1 cellular context compared by ENCODE assay signal in genomic region chr7:72924748-72925545, GRCh38.
A peak's percentile ranks its signal among the peaks of the same experiment; 100 is the strongest.
TF ChIP-seq lines count a peak whose summit lies in the region.

TSS of gene POM121 (plus strand) at chr7:72925095. CDS start at chr7:72925122, 27 bp downstream.

TF ChIP-seq in K562, 482 proteins besides CTCF, POLR2A, EP300 and RAD21 (continued from another document):
- TF ChIP-seq PRDM10 (IDR thresholded peaks at IDR 0.05; ENCODE audit: partially characterized antibody): no peak
- TF ChIP-seq DIDO1 (tag; IDR thresholded peaks at IDR 0.05; ENCODE audit: low read depth): peak; percentile 46; the same call in 1 of the 2 replicates
- TF ChIP-seq SUPT5H (IDR thresholded peaks at IDR 0.05): peak; percentile 89
- TF ChIP-seq GTF2A2 (tag; IDR thresholded peaks at IDR 0.05): no peak
- TF ChIP-seq ZNF431 (CRISPR knock-in tag; IDR thresholded peaks at IDR 0.05): 0 out of 2 replicates have a peak, but pooled peaks have one; percentile 49
- no peak for TF ChIP-seq MCM7 (IDR thresholded peaks at IDR 0.05)
- TF ChIP-seq HCFC1 (IDR thresholded peaks at IDR 0.05; ENCODE audit: low read depth, low read length): peak; percentile 89
- peak; percentile 48 for TF ChIP-seq PRPF4 (IDR thresholded peaks at IDR 0.05; ENCODE audit: insufficient read depth, low read depth, low read length, poor library complexity, severe bottlenecking)
- TF ChIP-seq ZNF57 (CRISPR knock-in tag; IDR thresholded peaks at IDR 0.05): no peak; the same call in 1 of the 2 replicates
- no peak for TF ChIP-seq RFX5 (IDR thresholded peaks at IDR 0.05; ENCODE audit: low read depth, low read length)
- no peak for TF ChIP-seq KAT2B (IDR thresholded peaks at IDR 0.05; ENCODE audit: low read depth, low read length)
- TF ChIP-seq ATF2 (CRISPR knock-in tag; IDR thresholded peaks at IDR 0.05): peak; percentile 41; the same call in 1 of the 2 replicates
- TF ChIP-seq GTF3C2 (IDR thresholded peaks at IDR 0.05; ENCODE audit: borderline replicate concordance, extremely low read depth, insufficient read length): no peak
